ENCODE assay signal across 14 cellular contexts in genomic region chr15:82851331-82851850, GRCh38. TPM values are rescaled to one million over a fixed set of nuclear protein-coding genes. Genes with fewer than 3 reads are reported as not detected.
DNase-seq lines count a peak whose midpoint lies in the region; ATAC-seq and TF ChIP-seq lines count a peak whose summit lies in the region.
"Had no signal": no experiment of that assay in that cellular context is flagged by ENCODE, and none has a peak within 500 bp of the region (broad histone marks: within the 10 kb centered on the region; RNA-seq: fewer than 3 reads in every experiment).

No MANE protein-coding gene starts in this region.

- no peak for TF ChIP-seq POLR2A in esophagus muscularis mucosa (IDR thresholded peaks at IDR 0.05; ENCODE audit: low read depth)
- no peak for TF ChIP-seq POLR2A in stomach (IDR thresholded peaks at IDR 0.05)

- no peak overlapping the region for H3K4me3 Mint-ChIP-seq in activated CD4-positive, alpha-beta memory T cell treated with anti-CD3 and anti-CD28 coated beads, Interleukin-2, amount 10 ng/mL, durations not matched to agents 7 days and 5 days
- no peak overlapping the region for H3K4me3 Mint-ChIP-seq in activated CD4-positive, alpha-beta memory T cell treated with anti-CD3 and anti-CD28 coated beads for 36 hours

- H3K9me3 ChIP-seq in esophagus muscularis mucosa, result no peaks in the 10 kb centered on the region
- H3K9me3 ChIP-seq in stomach, result no peaks in the 10 kb centered on the region
- no peaks in the 10 kb centered on the region for H3K9me3 ChIP-seq in OCI-LY7 (ENCODE audit: low read length)

- peaks cover 1% of the 10 kb centered on the region for H3K27me3 Mint-ChIP-seq in activated CD4-positive, alpha-beta memory T cell treated with anti-CD3 and anti-CD28 coated beads, Interleukin-2, amount 10 ng/mL, durations not matched to agents 7 days and 5 days
- H3K27me3 Mint-ChIP-seq in activated CD4-positive, alpha-beta memory T cell treated with anti-CD3 and anti-CD28 coated beads for 36 hours, result no peaks in the 10 kb centered on the region

- no peak for TF ChIP-seq EP300 in esophagus muscularis mucosa (IDR thresholded peaks at IDR 0.05)
- no peak for TF ChIP-seq EP300 in stomach (IDR thresholded peaks at IDR 0.05)

- H3K4me1 Mint-ChIP-seq in activated CD4-positive, alpha-beta memory T cell treated with anti-CD3 and anti-CD28 coated beads, Interleukin-2, amount 10 ng/mL, durations not matched to agents 7 days and 5 days, result peaks cover 7% of the 10 kb centered on the region
- peaks cover 4% of the 10 kb centered on the region for H3K4me1 Mint-ChIP-seq in activated CD4-positive, alpha-beta memory T cell treated with anti-CD3 and anti-CD28 coated beads for 36 hours (ENCODE audit: low read depth)

- H3K4me3 ChIP-seq in esophagus muscularis mucosa (no peak overlapping the region), stomach (no peak overlapping the region), OCI-LY7 (ENCODE audit: low read depth, low read length, poor library complexity, severe bottlenecking) (no peak overlapping the region)

- no peaks in the 10 kb centered on the region for H3K79me2 ChIP-seq in OCI-LY7 (ENCODE audit: insufficient read depth, low read depth, low read length)

- H3K4me1 ChIP-seq in esophagus muscularis mucosa, result peaks cover 6 to 15% (median 13%) of the 10 kb centered on the region in 4 donors
- H3K4me1 ChIP-seq in stomach, result peaks cover 10 to 20% (median 13%) of the 10 kb centered on the region in 4 donors
- H3K4me1 ChIP-seq in OCI-LY7 (ENCODE audit: insufficient read depth, low read length, poor library complexity, severe bottlenecking), result peaks cover 19% of the 10 kb centered on the region

- ATAC-seq in GM18907 (IDR thresholded peaks at IDR 0.05; ENCODE audit: unreplicated experiment), result no peak
- no peak for ATAC-seq in HG03159 (IDR thresholded peaks at IDR 0.05; ENCODE audit: unreplicated experiment)

- no peak overlapping the region for H3K4me2 ChIP-seq in OCI-LY7 (ENCODE audit: low read length)

- H3K27me3 ChIP-seq in esophagus muscularis mucosa, result no peaks in the 10 kb centered on the region
- H3K27me3 ChIP-seq in stomach, result no peaks in the 10 kb centered on the region

- no peak overlapping the region for H3K27ac ChIP-seq in esophagus muscularis mucosa (replicated peaks in 1 of 4)
- H3K27ac ChIP-seq in stomach, result no peak overlapping the region
- H3K27ac ChIP-seq in OCI-LY7 (ENCODE audit: low read depth, low read length, poor library complexity, severe bottlenecking), result no peak overlapping the region

- H3K36me3 ChIP-seq in esophagus muscularis mucosa (peaks cover 0 to 27% (median 4%) of the 10 kb centered on the region in 4 donors), stomach (peaks cover 12 to 65% (median 58%) of the 10 kb centered on the region in 4 donors), OCI-LY7 (ENCODE audit: insufficient read depth, low read length) (no peaks in the 10 kb centered on the region)

- no peaks in the 10 kb centered on the region for H4K20me1 ChIP-seq in OCI-LY7 (ENCODE audit: insufficient read depth, low read length)

- H3K36me3 Mint-ChIP-seq in activated CD4-positive, alpha-beta memory T cell treated with anti-CD3 and anti-CD28 coated beads, Interleukin-2, amount 10 ng/mL, durations not matched to agents 7 days and 5 days (ENCODE audit: low read depth), result peaks cover 4% of the 10 kb centered on the region
- H3K36me3 Mint-ChIP-seq in activated CD4-positive, alpha-beta memory T cell treated with anti-CD3 and anti-CD28 coated beads for 36 hours, result no peaks in the 10 kb centered on the region

- CTCF ChIA-PET in activated CD4-positive, alpha-beta memory T cell treated with anti-CD3 and anti-CD28 coated beads, Interleukin-2, amount 10 ng/mL, durations not matched to agents 7 days and 5 days (lab: Charles Lee), result interaction anchor here (0.8 to 6.2 kb wide), 5 partner anchors 131 to 159 kb away, joined by 3 to 61 read pairs (median 3); partner anchors contain the start of gene RAMAC
- CTCF ChIA-PET in activated CD4-positive, alpha-beta memory T cell treated with anti-CD3 and anti-CD28 coated beads for 36 hours (lab: Charles Lee), result interaction anchor here (0.8 to 5.6 kb wide), 6 partner anchors 77 to 320 kb away, joined by 3 to 42 read pairs (median 4); partner anchors contain the start of gene RAMAC
- CTCF ChIA-PET in OCI-LY7 (lab: Charles Lee; ENCODE audit: unreplicated experiment), result no interaction called here

- H3K9me3 Mint-ChIP-seq in activated CD4-positive, alpha-beta memory T cell treated with anti-CD3 and anti-CD28 coated beads, Interleukin-2, amount 10 ng/mL, durations not matched to agents 7 days and 5 days, result no peaks in the 10 kb centered on the region
- no peaks in the 10 kb centered on the region for H3K9me3 Mint-ChIP-seq in activated CD4-positive, alpha-beta memory T cell treated with anti-CD3 and anti-CD28 coated beads for 36 hours

- BruUV-seq in OCI-LY7 (replicated peaks; lab: Mats Ljungman, UMichigan), result no TSS peak

- peak; percentile 6 for DNase-seq in activated CD4-positive, alpha-beta memory T cell treated with anti-CD3 and anti-CD28 coated beads, Interleukin-2, amount 10 ng/mL, durations not matched to agents 7 days and 5 days
- DNase-seq in activated CD4-positive, alpha-beta memory T cell treated with anti-CD3 and anti-CD28 coated beads for 36 hours, result no peak
- DNase-seq in NCI-H69 (lab: John Stamatoyannopoulos, UW), result peak; percentile 30
- peak; percentile 37 for DNase-seq in esophagus muscularis mucosa (ENCODE audit: extremely low spot score)
- peak; percentile 8 for DNase-seq in stomach
- no peak for DNase-seq in OCI-LY7 (ENCODE audit: low spot score)
- DNase-seq: NCI-H187, NCI-H526 treated with DMSO at 0.1 percent for 48 hours, OCI-M1, RPMI8226 had no signal

- no peak for TF ChIP-seq CTCF in esophagus muscularis mucosa (IDR thresholded peaks at IDR 0.05)
- TF ChIP-seq CTCF in stomach (IDR thresholded peaks at IDR 0.05), result no peak
- no peak for TF ChIP-seq CTCF in OCI-LY7 (conservative IDR thresholded peaks at IDR 0.05; ENCODE audit: low read length)

- no peak overlapping the region for H3K27ac Mint-ChIP-seq in activated CD4-positive, alpha-beta memory T cell treated with anti-CD3 and anti-CD28 coated beads, Interleukin-2, amount 10 ng/mL, durations not matched to agents 7 days and 5 days
- no peak overlapping the region for H3K27ac Mint-ChIP-seq in activated CD4-positive, alpha-beta memory T cell treated with anti-CD3 and anti-CD28 coated beads for 36 hours

- no peak overlapping the region for H2AFZ ChIP-seq in OCI-LY7 (ENCODE audit: low read length)

- H3K9me2 ChIP-seq in OCI-LY7 (ENCODE audit: insufficient read depth, low read length), result no peaks in the 10 kb centered on the region

- POLR2A ChIA-PET in activated CD4-positive, alpha-beta memory T cell treated with anti-CD3 and anti-CD28 coated beads, Interleukin-2, amount 10 ng/mL, durations not matched to agents 7 days and 5 days (lab: Charles Lee), result interaction anchor here (0.7 to 1.2 kb wide), 2 partner anchors 139 to 149 kb away, joined by 3 read pairs; no protein-coding TSS in a partner anchor
- POLR2A ChIA-PET in activated CD4-positive, alpha-beta memory T cell treated with anti-CD3 and anti-CD28 coated beads for 36 hours (lab: Charles Lee), result interaction anchor here (0.7 kb wide), 1 partner anchor 735 kb away, joined by 3 read pairs; no protein-coding TSS in a partner anchor
- POLR2A ChIA-PET in OCI-LY7 (lab: Charles Lee), result no interaction called here

- intact Hi-C loops in activated CD4-positive, alpha-beta memory T cell treated with anti-CD3 and anti-CD28 coated beads for 36 hours (cut with micrococcal nuclease), result no loop called here
- intact Hi-C loops in esophagus muscularis mucosa (cut with DNase I) (loop anchor here (5.0 kb wide), 1 partner anchor 151 kb away; no protein-coding TSS in a partner anchor), stomach (cut with DNase I; ENCODE audit: low total_unique reads) (no loop called here), OCI-LY7 (cut with micrococcal nuclease; ENCODE audit: unreplicated experiment) (no loop called here)

- WGBS in esophagus muscularis mucosa, result 92% methylated on average over 12 of the region's 12 CpGs
- 86 to 95% (median 92%) methylated on average over 12 of the region's 12 CpGs for WGBS in stomach, 5 donors

RNA-seq across cellular contexts. Expression of gene WHAMM, which starts 42.0 kb away (rescaled TPM):
- 10 to 100 TPM; 11.1 to 13.7 TPM for total RNA-seq in activated CD4-positive, alpha-beta memory T cell treated with anti-CD3 and anti-CD28 coated beads, Interleukin-2, amount 10 ng/mL, durations not matched to agents 7 days and 5 days
- total RNA-seq in activated CD4-positive, alpha-beta memory T cell treated with anti-CD3 and anti-CD28 coated beads for 36 hours, result 1 to 10 TPM; 4.2 to 5.3 TPM
- total RNA-seq in esophagus muscularis mucosa (10 to 100 TPM in 3 of 4 donors, 1 to 10 TPM in 1; 9.6 to 17.4 (median 14.2) TPM), stomach (10 to 100 TPM in 2 of 5 donors, 1 to 10 TPM in 3; 6.2 to 44.6 (median 9.3) TPM), OCI-LY7 (2022) (13.6 and 13.7 TPM in 2 replicates)
- 1 to 10 TPM; 3.6 to 4.1 (median 3.8) TPM for polyA plus RNA-seq in stomach
- 7.3 and 8.6 TPM in 2 replicates for total RNA-seq in OCI-LY7 (2014; rRNA removed; shearing (Covaris generic))

RNA-seq across cellular contexts. Expression of gene FSD2, which starts 45.5 kb away (rescaled TPM):
- total RNA-seq in activated CD4-positive, alpha-beta memory T cell treated with anti-CD3 and anti-CD28 coated beads, Interleukin-2, amount 10 ng/mL, durations not matched to agents 7 days and 5 days, result not detected
- total RNA-seq in activated CD4-positive, alpha-beta memory T cell treated with anti-CD3 and anti-CD28 coated beads for 36 hours, result not detected
- total RNA-seq in esophagus muscularis mucosa (not detected), stomach (under 1 TPM in 1 of 5 donors, not detected in 4; under 0.01 TPM), OCI-LY7 (2022) (0.28 and 0.32 TPM in 2 replicates)
- polyA plus RNA-seq in stomach, result under 1 TPM in 1 of 3 donors, not detected in 2; 0.03 TPM
- 0.13 and 0.92 TPM in 2 replicates for total RNA-seq in OCI-LY7 (2014; rRNA removed; shearing (Covaris generic))
- total RNA-seq: Daoy, H1 had no signal

Comparison
In these comparisons a context has a peak if more than half of its experiments do, and no peak if none do; other contexts are left out.
1. DNase-seq: peak in activated CD4-positive, alpha-beta memory T cell treated with anti-CD3 and anti-CD28 coated beads, Interleukin-2, amount 10 ng/mL, durations not matched to agents 7 days and 5 days (single experiment), NCI-H69 (single experiment), esophagus muscularis mucosa (single experiment) and stomach (single experiment); none in activated CD4-positive, alpha-beta memory T cell treated with anti-CD3 and anti-CD28 coated beads for 36 hours (single experiment) and OCI-LY7 (single experiment).